ENCODE assay signal across 14 cellular contexts in the genomic region with DNA sequence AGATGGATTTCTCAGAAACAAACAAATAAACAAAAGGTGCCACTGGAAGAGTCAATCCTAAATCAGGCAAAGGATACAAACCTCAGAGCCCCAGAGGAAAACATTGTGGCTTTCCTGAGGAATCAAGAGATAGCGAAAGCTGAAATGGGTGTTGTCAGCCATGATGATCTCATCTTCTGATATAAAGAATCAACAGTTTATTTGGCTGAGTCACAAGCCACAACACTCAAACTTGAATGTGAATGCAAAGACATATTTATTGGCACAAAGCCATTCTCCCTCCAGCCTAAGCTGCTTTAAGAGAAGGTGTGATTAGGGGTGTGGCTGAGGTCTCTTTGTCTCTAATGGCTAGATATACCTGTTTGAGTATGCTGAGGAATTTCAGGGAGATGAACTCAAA.
A peak's percentile ranks its signal among the peaks of the same experiment; 100 is the strongest.
DNase-seq lines count a peak whose midpoint lies in the region; ATAC-seq, FAIRE-seq and TF ChIP-seq lines count a peak whose summit lies in the region.
"Had no signal": no experiment of that assay in that cellular context is flagged by ENCODE, and none has a peak within 500 bp of the region (broad histone marks: within the 10 kb centered on the region; RNA-seq: fewer than 3 reads in every experiment).

No MANE protein-coding gene starts in this region.

- no peaks in the 10 kb centered on the region for H3K9me2 ChIP-seq in PC-9 (ENCODE audit: insufficient read depth)

- H3K9me3 Mint-ChIP-seq in MCF 10A (ENCODE audit: unreplicated experiment), result no peaks in the 10 kb centered on the region
- H3K9me3 Mint-ChIP-seq: activated T-cell treated with anti-CD3 and anti-CD28 coated beads, Interleukin-2, amount 50 U/mL, for 24 hours; brain; IgD-negative memory B cell had no signal

- peaks cover 27% of the 10 kb centered on the region for H3K4me1 Mint-ChIP-seq in MCF 10A (ENCODE audit: insufficient read depth, unreplicated experiment)
- H3K4me1 Mint-ChIP-seq: brain, IgD-negative memory B cell, WTC11 had no signal

- H3K27me3 Mint-ChIP-seq in MCF 10A (ENCODE audit: insufficient read depth, unreplicated experiment), result no peaks in the 10 kb centered on the region

- peak overlapping the region; percentile 73 for H3K27ac Mint-ChIP-seq in MCF 10A (ENCODE audit: low read depth, unreplicated experiment)
- H3K27ac Mint-ChIP-seq: activated T-cell treated with anti-CD3 and anti-CD28 coated beads, Interleukin-2, amount 50 U/mL, for 24 hours; brain; IgD-negative memory B cell; WTC11 had no signal

- H3K36me3 Mint-ChIP-seq in MCF 10A (ENCODE audit: insufficient read depth, unreplicated experiment), result no peaks in the 10 kb centered on the region
- H3K36me3 Mint-ChIP-seq: brain, IgD-negative memory B cell, WTC11 had no signal

- H3K27ac ChIP-seq in breast epithelium (no peak overlapping the region), PC-9 (peak overlapping the region; percentile 55)

- H3K36me3 ChIP-seq in breast epithelium (no peaks in the 10 kb centered on the region), PC-9 (ENCODE audit: low read depth) (no peaks in the 10 kb centered on the region)

- CTCF ChIA-PET in MCF 10A (lab: Yijun Ruan, JAX), result interaction anchor here (1.0 to 1.6 kb wide), 4 partner anchors 9 to 159 kb away, joined by 3 to 5 read pairs (median 4); no protein-coding TSS in a partner anchor
- CTCF ChIA-PET in PC-9 (lab: Charles Lee), result no interaction called here

- TF ChIP-seq CTCF in MCF 10A (IDR thresholded peaks at IDR 0.05; ENCODE audit: unreplicated experiment) (no peak), breast epithelium (IDR thresholded peaks at IDR 0.05) (no peak), PC-9 (conservative IDR thresholded peaks at IDR 0.05) (no peak)

- TF ChIP-seq POLR2A in breast epithelium (IDR thresholded peaks at IDR 0.05), result no peak

- H3K79me2 ChIP-seq in PC-9 (ENCODE audit: low read depth), result no peaks in the 10 kb centered on the region

- no peak overlapping the region for H3K4me3 ChIP-seq in breast epithelium
- H3K4me3 ChIP-seq in PC-9, result no peak overlapping the region

- no peak overlapping the region; the same call in 1 of the 2 replicates for H3K4me2 ChIP-seq in PC-9

- no peak overlapping the region for H3K4me3 Mint-ChIP-seq in MCF 10A (ENCODE audit: unreplicated experiment)
- H3K4me3 Mint-ChIP-seq: activated T-cell treated with anti-CD3 and anti-CD28 coated beads, Interleukin-2, amount 50 U/mL, for 24 hours; brain; IgD-negative memory B cell; WTC11 had no signal

- H4K20me1 ChIP-seq in PC-9 (ENCODE audit: insufficient read depth), result no peaks in the 10 kb centered on the region

- H3K9me3 ChIP-seq in breast epithelium (no peaks in the 10 kb centered on the region), PC-9 (ENCODE audit: insufficient read depth, low read depth) (no peaks in the 10 kb centered on the region)

- H3F3A ChIP-seq in PC-9 (ENCODE audit: insufficient read depth, low read depth), result no peaks in the 10 kb centered on the region

- ATAC-seq in esophagus mucosa (peak; percentile 98), HG03025 (IDR thresholded peaks at IDR 0.05; ENCODE audit: low FRiP score, unreplicated experiment) (no peak), GM21723 (IDR thresholded peaks at IDR 0.05; ENCODE audit: unreplicated experiment) (no peak)
- ATAC-seq: WTC11 had no signal

- FAIRE-seq in urothelium cell line (lab: Jason Lieb, UNC), result peak; percentile 89
- FAIRE-seq: small intestine had no signal

- H2AFZ ChIP-seq in PC-9, result no peak overlapping the region

- no TSS peak for BruUV-seq in MCF 10A (replicated peaks; lab: Mats Ljungman, UMichigan)
- no TSS peak for BruUV-seq in PC-9 (replicated peaks; lab: Mats Ljungman, UMichigan)

- no peaks in the 10 kb centered on the region for H3K27me3 ChIP-seq in breast epithelium
- H3K27me3 ChIP-seq in PC-9 (ENCODE audit: insufficient read depth, low read depth), result no peaks in the 10 kb centered on the region

- in situ Hi-C loops in ACHN (cut with HindIII; ENCODE audit: low pct_ligation_motif_present, low pct_unique_long_range_greater_than_20kb, low sequenced_read_pairs), result no loop called here

- H3K4me1 ChIP-seq in breast epithelium (no peaks in the 10 kb centered on the region), PC-9 (replicated peaks; ENCODE audit: insufficient read depth) (no peaks in the 10 kb centered on the region)

- peak; percentile 94 for DNase-seq in MCF 10A (ENCODE audit: unreplicated experiment)
- DNase-seq in breast epithelium (ENCODE audit: low spot score in 2 of 2), result no peak
- DNase-seq in PC-9, result peak; percentile 1 to 82
- peak; percentile 63 for DNase-seq in urothelium cell line (ENCODE audit: low spot score)
- no peak for DNase-seq in ACHN
- DNase-seq: activated T-cell treated with anti-CD3 and anti-CD28 coated beads, Interleukin-2, amount 50 U/mL, for 24 hours; Right ventricle myocardium superior; small intestine had no signal

- POLR2A ChIA-PET in MCF 10A (lab: Yijun Ruan, JAX) (interaction anchor here (0.6 to 2.0 kb wide), 17 partner anchors 8 to 681 kb away, joined by 3 to 9 read pairs (median 4); partner anchors contain the start of gene NREP), PC-9 (lab: Charles Lee; ENCODE audit: unreplicated experiment) (no interaction called here)

- intact Hi-C loops in MCF 10A (cut with micrococcal nuclease), result loop anchor here (5.0 kb wide), 1 partner anchor 278 kb away; no protein-coding TSS in a partner anchor
- intact Hi-C loops in breast epithelium (cut with DNase I; ENCODE audit: low total_unique reads), result no loop called here
- intact Hi-C loops in PC-9 (cut with micrococcal nuclease; ENCODE audit: unreplicated experiment), result no loop called here

Comparison
In these comparisons a context has a peak if more than half of its experiments do, and no peak if none do; other contexts are left out.
1. DNase-seq: peak in MCF 10A (single experiment), PC-9 (2 of 2) and urothelium cell line (single experiment); none in breast epithelium (0 of 2) and ACHN (single experiment).